In genomic region chr4:98623126-98623802, GRCh38 we compare ENCODE assay signal across 1 cellular context.
TF ChIP-seq lines count a peak whose summit lies in the region.

No MANE protein-coding gene starts in this region.

TF ChIP-seq in SK-N-SH, 30 proteins besides CTCF, POLR2A, EP300 and RAD21 (continued from another document):
- TF ChIP-seq REST (IDR thresholded peaks at IDR 0.05; ENCODE audit: low read depth, low read length) (no peak), JUND (IDR thresholded peaks at IDR 0.05) (no peak), MXI1 (IDR thresholded peaks at IDR 0.05; ENCODE audit: low read depth, low read length) (no peak), RCOR1 (IDR thresholded peaks at IDR 0.05; ENCODE audit: low read length) (no peak), NRF1 (IDR thresholded peaks at IDR 0.05; ENCODE audit: low read depth, low read length) (no peak), CHD2 (IDR thresholded peaks at IDR 0.05; ENCODE audit: low read length, partially characterized antibody) (no peak), TAF1 (IDR thresholded peaks at IDR 0.05; ENCODE audit: borderline replicate concordance, low read depth, low read length) (no peak), YY1 (IDR thresholded peaks at IDR 0.05; ENCODE audit: low read depth) (no peak)
